In the genomic region with DNA sequence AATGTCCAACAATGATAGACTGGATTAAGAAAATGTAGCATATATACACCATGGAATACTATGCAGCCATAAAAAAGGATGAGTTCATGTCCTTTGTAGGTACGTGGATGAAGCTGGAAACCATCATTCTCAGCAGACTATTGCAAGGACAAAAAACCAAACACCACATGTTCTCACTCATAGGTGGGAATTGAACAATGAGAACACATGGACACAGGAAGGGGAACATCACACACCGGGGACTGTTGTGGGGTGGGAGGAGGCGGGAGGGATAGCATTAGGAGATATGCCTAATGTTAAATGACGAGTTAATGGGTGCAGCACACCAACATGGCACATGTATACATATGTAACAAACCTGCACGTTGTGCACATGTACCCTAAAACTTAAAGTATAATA, we compare ENCODE assay signal across 7 cellular contexts. TPM values are rescaled to one million over a fixed set of nuclear protein-coding genes. Genes with fewer than 3 reads are reported as not detected.
"Had no signal": no experiment of that assay in that cellular context is flagged by ENCODE, and none has a peak within 500 bp of the region (broad histone marks: within the 10 kb centered on the region; RNA-seq: fewer than 3 reads in every experiment).

No MANE protein-coding gene starts in this region.

RNA-seq across cellular contexts. Expression of a gene that starts 24.6 kb away (rescaled TPM):
- total RNA-seq: GM23248, GM23338, H1, H4, H7, H9, HFFc6 had no signal
- polyA plus RNA-seq: GM23248, H1 had no signal
